In genomic region chr14:39416072-39416471, GRCh38 we compare ENCODE assay signal across 22 cellular contexts.
"Had no signal": no experiment of that assay in that cellular context is flagged by ENCODE, and none has a peak within 500 bp of the region (broad histone marks: within the 10 kb centered on the region; RNA-seq: fewer than 3 reads in every experiment).

No MANE protein-coding gene starts in this region.

- H3K4me1 ChIP-seq: esophagus squamous epithelium, gastrocnemius medialis, left lung, lower lobe of right lung had no signal

- DNase-seq: dermis blood vessel endothelial cell; dorsolateral prefrontal cortex; effector CD4-positive, alpha-beta T cell; effector memory CD4-positive, alpha-beta T cell; esophagus squamous epithelium; foreskin fibroblast; foreskin melanocyte; gastrocnemius medialis; glutamatergic neuron; head of caudate nucleus; heart right ventricle; hippocampal formation; left cardiac atrium; left lung; left ventricle myocardium superior; lower lobe of right lung; mesendoderm; midbrain; naive thymus-derived CD4-positive, alpha-beta T cell had no signal

- ATAC-seq: esophagus mucosa; gastrocnemius medialis; heart right ventricle; left cardiac atrium; left lung; lower lobe of right lung; naive thymus-derived CD4-positive, alpha-beta T cell had no signal

- H3K27me3 Mint-ChIP-seq: naive thymus-derived CD4-positive, alpha-beta T cell had no signal

- H3K4me3 ChIP-seq: coronary artery, dorsolateral prefrontal cortex, esophagus squamous epithelium, gastrocnemius medialis, heart right ventricle, left lung, lower lobe of right lung had no signal

- H3K27me3 ChIP-seq: dorsolateral prefrontal cortex, esophagus squamous epithelium, gastrocnemius medialis, heart right ventricle, left lung had no signal

- H3K27ac ChIP-seq: coronary artery, dorsolateral prefrontal cortex, epithelial cell of prostate, esophagus squamous epithelium, gastrocnemius medialis, heart right ventricle, left lung, lower lobe of right lung had no signal

- H3K36me3 ChIP-seq: gastrocnemius medialis, left lung, lower lobe of right lung had no signal
